In the genomic region with DNA sequence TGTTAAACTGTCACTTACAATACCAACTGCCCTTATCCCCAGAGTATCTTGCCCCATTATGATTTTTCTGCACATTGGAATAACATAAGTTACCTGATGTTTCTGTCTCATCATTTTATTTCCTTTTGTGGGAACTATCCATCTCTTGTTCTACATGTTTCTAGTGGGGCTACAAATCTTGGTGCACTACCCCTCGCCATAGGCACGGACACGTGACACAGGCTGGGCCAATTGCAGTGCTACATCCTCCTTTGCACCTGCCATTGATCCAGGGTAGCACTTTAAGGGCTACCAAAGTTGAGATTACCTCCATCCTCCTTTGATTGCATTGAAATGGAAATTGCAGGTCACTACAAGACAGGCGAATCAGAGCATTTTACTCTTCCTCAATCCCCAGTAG, we compare ENCODE assay signal across 16 cellular contexts. TPM values are rescaled to one million over a fixed set of nuclear protein-coding genes. Genes with fewer than 3 reads are reported as not detected.
DNase-seq lines count a peak whose midpoint lies in the region; ATAC-seq and FAIRE-seq lines count a peak whose summit lies in the region.
"Had no signal": no experiment of that assay in that cellular context is flagged by ENCODE, and none has a peak within 500 bp of the region (broad histone marks: within the 10 kb centered on the region; RNA-seq: fewer than 3 reads in every experiment).

No MANE protein-coding gene starts in this region.

- peak; percentile 54 for DNase-seq in NCI-H748 (lab: John Stamatoyannopoulos, UW; ENCODE audit: unreplicated experiment)
- DNase-seq in NCI-H748 treated with DMSO at 0.1 percent for 48 hours (lab: John Stamatoyannopoulos, UW) = no peak
- peak; percentile 40 for DNase-seq in HTR-8/SVneo (ENCODE audit: insufficient read length, low spot score)
- DNase-seq in RKO (ENCODE audit: low spot score) = peak; percentile 54
- DNase-seq in iPS-NIHi11 (ENCODE audit: low spot score) = peak; percentile 55
- DNase-seq in cerebellar cortex (ENCODE audit: low spot score) = no peak
- DNase-seq in NK-92 treated with Interleukin-12 subunit alpha and Interleukin-12 subunit beta, amount 100 ng/mL, for 24 hours (lab: John Stamatoyannopoulos, UW) = no peak
- DNase-seq: activated CD4-positive, alpha-beta T cell treated with anti-CD3 and anti-CD28 coated beads for 1 hour; anterior cingulate cortex; DMS79 treated with DMSO at 0.1 percent for 48 hours; GOT3; NCI-H2081 treated with DMSO at 0.1 percent for 48 hours; psoas muscle had no signal

- no peak for FAIRE-seq in HTR-8/SVneo (lab: Jason Lieb, UNC)
- FAIRE-seq: keratinocyte had no signal

- no peak for ATAC-seq in esophagus mucosa
- ATAC-seq: psoas muscle; stimulated activated effector memory CD8-positive, alpha-beta T cell treated with anti-CD3 and anti-CD28 coated beads, Interleukin-12 subunit alpha, Interleukin-12 subunit beta, amount 100 ng/mL, for 72 hours had no signal

RNA-seq across cellular contexts. Expression of a gene that starts 14.2 kb away (rescaled TPM):
- total RNA-seq in esophagus mucosa = 2.0 TPM

RNA-seq across cellular contexts. Expression of a gene that starts 40.1 kb away (rescaled TPM):
- 29.2 TPM for total RNA-seq in esophagus mucosa

Comparison
In these comparisons a context has a peak if more than half of its experiments do, and no peak if none do; other contexts are left out.
1. DNase-seq: peak in NCI-H748 (single experiment), HTR-8/SVneo (single experiment), RKO (single experiment) and iPS-NIHi11 (single experiment); none in NCI-H748 treated with DMSO at 0.1 percent for 48 hours (single experiment), cerebellar cortex (single experiment) and NK-92 treated with Interleukin-12 subunit alpha and Interleukin-12 subunit beta, amount 100 ng/mL, for 24 hours (single experiment).